ENCODE assay signal across 14 cellular contexts in genomic region chr9:24614070-24614469, GRCh38.
DNase-seq lines count a peak whose midpoint lies in the region; ATAC-seq and TF ChIP-seq lines count a peak whose summit lies in the region.
"Had no signal": no experiment of that assay in that cellular context is flagged by ENCODE, and none has a peak within 500 bp of the region (broad histone marks: within the 10 kb centered on the region; RNA-seq: fewer than 3 reads in every experiment).

No MANE protein-coding gene starts in this region.

- no peak overlapping the region for H3K9ac ChIP-seq in OCI-LY1 (ENCODE audit: low read length)

- H3K79me2 ChIP-seq in OCI-LY1 (ENCODE audit: insufficient read depth, low read length) = no peaks in the 10 kb centered on the region

- no peak overlapping the region for H2AFZ ChIP-seq in OCI-LY1 (ENCODE audit: low read length)

- no peaks in the 10 kb centered on the region for H3F3A ChIP-seq in OCI-LY1 (ENCODE audit: insufficient read depth, low read length)

- no peaks in the 10 kb centered on the region for H3K27me3 ChIP-seq in OCI-LY1 (ENCODE audit: insufficient read depth, low read length)
- H3K27me3 ChIP-seq: dorsolateral prefrontal cortex had no signal

- in situ Hi-C loops in KBM-7 (cut with MboI; ENCODE audit: low pct_unique_long_range_greater_than_20kb, low sequenced_read_pairs) = no loop called here

- TF ChIP-seq CTCF in OCI-LY1 (IDR thresholded peaks at IDR 0.05; ENCODE audit: low read length) = 0 out of 2 replicates have a peak, but pooled peaks have one; percentile 5
- peak; percentile 44 for TF ChIP-seq CTCF in epithelial cell of proximal tubule (conservative IDR thresholded peaks at IDR 0.05; ENCODE audit: low read depth, low read length)

- no peaks in the 10 kb centered on the region for H3K36me3 ChIP-seq in OCI-LY1 (ENCODE audit: insufficient read depth, low read length)

- no peak overlapping the region for H3K27ac ChIP-seq in OCI-LY1 (ENCODE audit: low read depth, low read length, poor library complexity, severe bottlenecking)
- H3K27ac ChIP-seq: dorsolateral prefrontal cortex had no signal

- no peak overlapping the region for H3K4me2 ChIP-seq in OCI-LY1 (ENCODE audit: low read length)

- H3K4me1 ChIP-seq in OCI-LY1 (ENCODE audit: insufficient read depth, low read length, severe bottlenecking) = no peaks in the 10 kb centered on the region

- no peaks in the 10 kb centered on the region for H3K9me3 ChIP-seq in OCI-LY1 (ENCODE audit: low read length)

- H4K20me1 ChIP-seq in OCI-LY1 (ENCODE audit: insufficient read depth, low read length) = no peaks in the 10 kb centered on the region

- H3K9me2 ChIP-seq in OCI-LY1 (ENCODE audit: low read depth, low read length) = no peaks in the 10 kb centered on the region

- no peak overlapping the region for H3K4me3 ChIP-seq in OCI-LY1 (ENCODE audit: low read depth, low read length, poor library complexity, severe bottlenecking)
- H3K4me3 ChIP-seq in epithelial cell of proximal tubule (ENCODE audit: low read depth, low read length) = no peak overlapping the region
- H3K4me3 ChIP-seq: dorsolateral prefrontal cortex had no signal

- no peak for ATAC-seq in GM21529 (IDR thresholded peaks at IDR 0.05; ENCODE audit: unreplicated experiment)
- ATAC-seq: Right ventricle myocardium inferior had no signal

- DNase-seq in NCI-H2171 treated with DMSO at 0.1 percent for 48 hours (lab: John Stamatoyannopoulos, UW) = peak; percentile 9
- no peak for DNase-seq in NCI-H2171 (lab: John Stamatoyannopoulos, UW)
- no peak for DNase-seq in epithelial cell of proximal tubule (ENCODE audit: low read depth)
- peak; percentile 4 for DNase-seq in renal cortical epithelial cell (ENCODE audit: low read depth)
- no peak for DNase-seq in KBM-7
- no peak for DNase-seq in hypothalamus (lab: John Stamatoyannopoulos, UW)
- DNase-seq: activated CD4-positive, alpha-beta memory T cell treated with anti-CD3 and anti-CD28 coated beads for 36 hours; dorsolateral prefrontal cortex; HFFc6; midbrain; NCI-H2107 had no signal

Comparison
In these comparisons a context has a peak if more than half of its experiments do, and no peak if none do; other contexts are left out.
1. DNase-seq: peak in NCI-H2171 treated with DMSO at 0.1 percent for 48 hours (single experiment) and renal cortical epithelial cell (single experiment); none in NCI-H2171 (single experiment), epithelial cell of proximal tubule (single experiment), KBM-7 (single experiment) and hypothalamus (0 of 51).